Comparison of ENCODE assay signal across 15 cellular contexts in genomic region chr12:82760423-82760822, GRCh38.
DNase-seq lines count a peak whose midpoint lies in the region; ATAC-seq, FAIRE-seq and TF ChIP-seq lines count a peak whose summit lies in the region.
"Had no signal": no experiment of that assay in that cellular context is flagged by ENCODE, and none has a peak within 500 bp of the region (broad histone marks: within the 10 kb centered on the region; RNA-seq: fewer than 3 reads in every experiment).

No MANE protein-coding gene starts in this region.

- DNase-seq in GM23338 (ENCODE audit: low spot score) (peak; percentile 40), WTC11 (ENCODE audit: low spot score) (peak; percentile 29), endodermal cell (peak; percentile 55), H54 (ENCODE audit: insufficient read length, low spot score) (no peak), glomerular visceral epithelial cell (ENCODE audit: extremely low spot score) (no peak), erythroblast (lab: John Stamatoyannopoulos, UW) (no peak)
- DNase-seq: 8988T; Calu3; CD8-positive, alpha-beta T cell; DMS79 treated with DMSO at 0.1 percent for 48 hours; GF-D8; HCEC 1CT had no signal

- 98% methylated on average over 3 of the region's 3 CpGs; no CpG with 5 or more reads in 1 of the 2 experiments for WGBS in endodermal cell (ENCODE audit: insufficient coverage in 1 of 2, insufficient read length in 1 of 2), 2 experiments

- H3K9me3 ChIP-seq in endodermal cell (ENCODE audit: control insufficient read depth, low read length): no peaks in the 10 kb centered on the region
- H3K9me3 ChIP-seq: BLaER1 had no signal

- H3K27me3 ChIP-seq in GM23338 (ENCODE audit: insufficient read depth) (no peaks in the 10 kb centered on the region), endodermal cell (ENCODE audit: control insufficient read depth, insufficient read depth, low read length, poor library complexity, severe bottlenecking) (peaks cover 10% of the 10 kb centered on the region)
- H3K27me3 ChIP-seq: BLaER1 had no signal

- H3K79me2 ChIP-seq in GM23338 (replicated peaks; ENCODE audit: insufficient read depth): no peaks in the 10 kb centered on the region

- H3K27ac ChIP-seq in GM23338 (ENCODE audit: low read depth) (no peak overlapping the region), endodermal cell (ENCODE audit: low read depth, low read length) (no peak overlapping the region)
- H3K27ac ChIP-seq: BLaER1, HL-60 had no signal

- no peaks in the 10 kb centered on the region for H3K9me3 Mint-ChIP-seq in GM23338
- no peaks in the 10 kb centered on the region for H3K9me3 Mint-ChIP-seq in WTC11
- H3K9me3 Mint-ChIP-seq in endodermal cell: no peaks in the 10 kb centered on the region
- H3K9me3 Mint-ChIP-seq: CD8-positive, alpha-beta T cell had no signal

- peaks cover 7% of the 10 kb centered on the region; the same call in 1 of the 2 replicates for H4K20me1 ChIP-seq in GM23338 (replicated peaks; ENCODE audit: insufficient read depth)
- H4K20me1 ChIP-seq: BLaER1 had no signal

- CTCF ChIA-PET in WTC11 (lab: Charles Lee): no interaction called here

- H3K4me1 ChIP-seq in GM23338 (ENCODE audit: insufficient read depth) (peaks cover 27% of the 10 kb centered on the region), endodermal cell (ENCODE audit: control insufficient read depth, insufficient read depth, low read length) (peaks cover 8% of the 10 kb centered on the region)
- H3K4me1 ChIP-seq: BLaER1 had no signal

- H3K4me3 Mint-ChIP-seq in GM23338 (no peak overlapping the region), WTC11 (no peak overlapping the region), endodermal cell (no peak overlapping the region)
- H3K4me3 Mint-ChIP-seq: CD8-positive, alpha-beta T cell had no signal

- H3K4me1 Mint-ChIP-seq in GM23338 (peaks cover 36% of the 10 kb centered on the region), WTC11 (peaks cover 40% of the 10 kb centered on the region), endodermal cell (peaks cover 26% of the 10 kb centered on the region)

- FAIRE-seq in H54 (lab: Jason Lieb, UNC): no peak

- no peak overlapping the region for H3K4me2 ChIP-seq in GM23338
- H3K4me2 ChIP-seq: BLaER1 had no signal

- H3K9ac ChIP-seq in endodermal cell (ENCODE audit: extremely low read depth, low read length, poor library complexity, severe bottlenecking): no peak overlapping the region
- H3K9ac ChIP-seq: BLaER1 had no signal

- no peaks in the 10 kb centered on the region for H3K9me2 ChIP-seq in GM23338 (ENCODE audit: insufficient read depth)

- peaks cover 5% of the 10 kb centered on the region for H3K27me3 Mint-ChIP-seq in GM23338 (ENCODE audit: insufficient read depth, low read depth, poor library complexity)
- peaks cover 10% of the 10 kb centered on the region for H3K27me3 Mint-ChIP-seq in WTC11 (ENCODE audit: low read depth)
- peaks cover under 1% of the 10 kb centered on the region for H3K27me3 Mint-ChIP-seq in endodermal cell (ENCODE audit: insufficient read depth)

- no peak for TF ChIP-seq CTCF in GM23338 (conservative IDR thresholded peaks at IDR 0.05; ENCODE audit: low read depth in 2 of 2)
- no peak for TF ChIP-seq CTCF in WTC11 (IDR thresholded peaks at IDR 0.05)
- no peak for TF ChIP-seq CTCF in endodermal cell (conservative IDR thresholded peaks at IDR 0.05)

- H3K36me3 ChIP-seq in GM23338 (ENCODE audit: insufficient read depth): no peaks in the 10 kb centered on the region
- no peaks in the 10 kb centered on the region for H3K36me3 ChIP-seq in endodermal cell (ENCODE audit: control insufficient read depth, insufficient read depth, low read length)
- H3K36me3 ChIP-seq: BLaER1 had no signal

- H3K27ac Mint-ChIP-seq in GM23338 (no peak overlapping the region), WTC11 (no peak overlapping the region), endodermal cell (no peak overlapping the region)
- H3K27ac Mint-ChIP-seq: CD8-positive, alpha-beta T cell had no signal

- no peaks in the 10 kb centered on the region for H3F3A ChIP-seq in GM23338 (replicated peaks; ENCODE audit: low read depth)

- H3K4me3 ChIP-seq in GM23338: no peak overlapping the region
- H3K4me3 ChIP-seq in endodermal cell (ENCODE audit: low read length): no peak overlapping the region
- H3K4me3 ChIP-seq: BLaER1 had no signal

- no peak for TF ChIP-seq POLR2A in H54 (IDR thresholded peaks at IDR 0.05; ENCODE audit: low read depth, low read length)
- TF ChIP-seq POLR2A in erythroblast (IDR thresholded peaks at IDR 0.05; ENCODE audit: low read length): no peak

- H3K36me3 Mint-ChIP-seq in GM23338 (ENCODE audit: low read depth) (no peaks in the 10 kb centered on the region), WTC11 (no peaks in the 10 kb centered on the region), endodermal cell (ENCODE audit: low read depth) (no peaks in the 10 kb centered on the region)
- H3K36me3 Mint-ChIP-seq: CD8-positive, alpha-beta T cell had no signal

- ATAC-seq in GM23338 (peak; percentile 35), WTC11 (no peak), GM21423 (IDR thresholded peaks at IDR 0.05; ENCODE audit: unreplicated experiment) (no peak)
- ATAC-seq: CD8-positive, alpha-beta T cell had no signal

- POLR2A ChIA-PET in WTC11 (lab: Charles Lee): interaction anchor here (0.6 kb wide), 2 partner anchors 21 to 189 kb away, joined by 3 to 4 read pairs; no protein-coding TSS in a partner anchor

- no peak overlapping the region for H2AFZ ChIP-seq in GM23338

TF ChIP-seq in GM23338, 12 proteins besides CTCF, POLR2A, EP300 and RAD21 (continues in another document):
- no peak for TF ChIP-seq EZH2phosphoT487 (IDR thresholded peaks at IDR 0.05; ENCODE audit: unreplicated experiment)
- TF ChIP-seq ETS1 (IDR thresholded peaks at IDR 0.05): no peak

TF ChIP-seq in WTC11, 78 proteins besides CTCF, POLR2A, EP300 and RAD21 (continues in another document):
- TF ChIP-seq ZNF425 (CRISPR knock-in tag; conservative IDR thresholded peaks at IDR 0.05) (no peak), ZNF416 (CRISPR knock-in tag; IDR thresholded peaks at IDR 0.05) (no peak), ATF2 (CRISPR knock-in tag; IDR thresholded peaks at IDR 0.05; ENCODE audit: borderline replicate concordance, low read depth) (no peak), STAT6 (CRISPR knock-in tag; conservative IDR thresholded peaks at IDR 0.05; ENCODE audit: low read depth) (no peak), MAX (CRISPR knock-in tag; IDR thresholded peaks at IDR 0.05) (no peak)

Comparison
In these comparisons a context has a peak if more than half of its experiments do, and no peak if none do; other contexts are left out.
1. DNase-seq: peak in GM23338 (single experiment), WTC11 (single experiment) and endodermal cell (single experiment); none in H54 (single experiment), glomerular visceral epithelial cell (single experiment) and erythroblast (0 of 2).